ENCODE assay signal across 23 cellular contexts in genomic region chr12:19419086-19419485, GRCh38.
"Had no signal": no experiment of that assay in that cellular context is flagged by ENCODE, and none has a peak within 500 bp of the region (broad histone marks: within the 10 kb centered on the region; RNA-seq: fewer than 3 reads in every experiment).

No MANE protein-coding gene starts in this region.

- H3K27ac ChIP-seq: SJSA1, SK-N-MC had no signal

- H3K36me3 ChIP-seq: MG63, SJSA1 had no signal

- H3K9me3 ChIP-seq: MG63, SJSA1 had no signal

- DNase-seq: IMR-90, Karpas-422, KG1, MG63, NCI-H1092, NCI-H1105 treated with DMSO at 0.1 percent for 48 hours, NCI-H1417 treated with DMSO at 0.1 percent for 48 hours, NCI-H146, NCI-H1694 treated with DMSO at 0.1 percent for 48 hours, NCI-H1930, NCI-H2081, NCI-H2171, NCI-H226, NCI-H446, NCI-H510A, NCI-H524 treated with DMSO at 0.1 percent for 48 hours, NCI-H69, NCI-H774, Right ventricle myocardium superior, RPMI8226, SIG-M5 had no signal

- H3K27me3 ChIP-seq: MG63, SJSA1 had no signal

- H3K4me3 ChIP-seq: MG63, SJSA1, SK-N-MC had no signal

- H3K4me1 ChIP-seq: SJSA1 had no signal
